Comparison of ENCODE assay signal across 1 cellular context in genomic region chr17:64149196-64149595, GRCh38.
TF ChIP-seq lines count a peak whose summit lies in the region.

No MANE protein-coding gene starts in this region.

TF ChIP-seq in liver, 16 proteins besides CTCF, POLR2A, EP300 and RAD21:
- TF ChIP-seq HNF4G (IDR thresholded peaks at IDR 0.05) = no peak
- TF ChIP-seq ZBTB33 (IDR thresholded peaks at IDR 0.05) = no peak
- TF ChIP-seq NR2F2 (IDR thresholded peaks at IDR 0.05) = no peak
- TF ChIP-seq TAF1 (conservative IDR thresholded peaks at IDR 0.05) = no peak
- TF ChIP-seq MAX (IDR thresholded peaks at IDR 0.05) = no peak
- no peak for TF ChIP-seq EGR1 (IDR thresholded peaks at IDR 0.05; ENCODE audit: low read depth in 2 of 2)
- TF ChIP-seq RXRA (IDR thresholded peaks at IDR 0.05) = no peak
